In genomic region chr6:43282060-43282459, GRCh38 we compare ENCODE assay signal across 36 cellular contexts. TPM values are rescaled to one million over a fixed set of nuclear protein-coding genes. Genes with fewer than 3 reads are reported as not detected.
"Had no signal": no experiment of that assay in that cellular context is flagged by ENCODE, and none has a peak within 500 bp of the region (broad histone marks: within the 10 kb centered on the region; RNA-seq: fewer than 3 reads in every experiment).

No MANE protein-coding gene starts in this region.

- H3K27ac ChIP-seq: KMS-11, VCaP had no signal

- H3K4me2 ChIP-seq: KMS-11 had no signal

- H3K36me3 Mint-ChIP-seq: activated CD4-positive, alpha-beta memory T cell treated with anti-CD3 and anti-CD28 coated beads for 36 hours; activated naive CD4-positive, alpha-beta T cell treated with anti-CD3 and anti-CD28 coated beads, Interleukin-2, amount 50 U/mL, for 72 hours; brain had no signal

- DNase-seq: activated B cell treated with CpG ODN at 0.5 μM for 24 hours; activated CD4-positive, alpha-beta memory T cell treated with anti-CD3 and anti-CD28 coated beads for 36 hours; activated CD4-positive, alpha-beta T cell treated with anti-CD3 and anti-CD28 coated beads for 4 hours; activated CD4-positive, alpha-beta T cell treated with anti-CD3 and anti-CD28 coated beads, Interleukin-2, amount 50 U/mL, for 1 hour; activated CD4-positive, CD25-positive, alpha-beta regulatory T cell treated with anti-CD3 and anti-CD28 coated beads, Interleukin-2, amount 50 U/mL, for 72 hours; activated CD8-positive, alpha-beta memory T cell treated with anti-CD3 and anti-CD28 coated beads, Interleukin-2, amount 50 U/mL, for 4 hours; activated gamma-delta T cell treated with Interleukin-2 at 50 U/mL for 16 hours; activated naive CD4-positive, alpha-beta T cell treated with anti-CD3 and anti-CD28 coated beads for 36 hours; activated T-cell treated with anti-CD3 and anti-CD28 coated beads for 4 hours; activated T-cell treated with anti-CD3 and anti-CD28 coated beads, Interleukin-2, amount 50 U/mL, for 4 hours; anterior cingulate cortex; MM.1S; MV-4-11; NCI-H1092; NCI-H1436 treated with DMSO at 0.1 percent for 48 hours; NCI-H187; NCI-H2029 treated with DMSO at 0.1 percent for 48 hours; NCI-H2107; NCI-H2171; NCI-H510A; NCI-H526; NCI-H748 treated with DMSO at 0.1 percent for 48 hours; NK-92 treated with Interleukin-12 subunit alpha and Interleukin-12 subunit beta, amount 100 ng/mL, for 24 hours; Right ventricle myocardium superior; SW 1271; T-helper 1 cell; T-helper 2 cell; T-helper 9 cell had no signal

- H3K27me3 Mint-ChIP-seq: brain had no signal

- H3K9me3 Mint-ChIP-seq: activated B cell treated with CpG ODN at 0.5 μM for 24 hours; activated CD4-positive, alpha-beta memory T cell treated with anti-CD3 and anti-CD28 coated beads for 36 hours; activated naive CD4-positive, alpha-beta T cell treated with anti-CD3 and anti-CD28 coated beads for 36 hours; activated naive CD4-positive, alpha-beta T cell treated with anti-CD3 and anti-CD28 coated beads, Interleukin-2, amount 50 U/mL, for 72 hours; activated T-cell treated with anti-CD3 and anti-CD28 coated beads, Interleukin-2, amount 50 U/mL, for 4 hours; activated T-helper 1 cell treated with anti-CD3 and anti-CD28 coated beads, Interleukin-12 subunit alpha, Interleukin-12 subunit beta, Interleukin-2, Interleukin-4 antibody, amounts not matched to agents 30 ng/mL and 10 ng/mL and 1 ng/mL, durations not matched to agents 14 hours and 24 hours and 36 hours had no signal

- H3K9ac ChIP-seq: KMS-11 had no signal

- H3K4me3 Mint-ChIP-seq: activated B cell treated with CpG ODN at 0.5 μM for 24 hours; activated CD4-positive, alpha-beta memory T cell treated with anti-CD3 and anti-CD28 coated beads for 36 hours; activated naive CD4-positive, alpha-beta T cell treated with anti-CD3 and anti-CD28 coated beads for 36 hours; activated T-cell treated with anti-CD3 and anti-CD28 coated beads, Interleukin-2, amount 50 U/mL, for 4 hours; activated T-helper 1 cell treated with anti-CD3 and anti-CD28 coated beads, Interleukin-12 subunit alpha, Interleukin-12 subunit beta, Interleukin-2, Interleukin-4 antibody, amounts not matched to agents 30 ng/mL and 10 ng/mL and 1 ng/mL, durations not matched to agents 14 hours and 24 hours and 36 hours; brain had no signal

- ATAC-seq: activated naive CD4-positive, alpha-beta T cell treated with anti-CD3 and anti-CD28 coated beads, Interleukin-2, amount 50 U/mL, for 72 hours; activated T-cell treated with anti-CD3 and anti-CD28 coated beads, Interleukin-2, amount 50 U/mL, for 4 hours had no signal

- H3K27ac Mint-ChIP-seq: activated B cell treated with CpG ODN at 0.5 μM for 24 hours; activated CD4-positive, alpha-beta memory T cell treated with anti-CD3 and anti-CD28 coated beads for 36 hours; activated naive CD4-positive, alpha-beta T cell treated with anti-CD3 and anti-CD28 coated beads for 36 hours; activated T-helper 1 cell treated with anti-CD3 and anti-CD28 coated beads, Interleukin-12 subunit alpha, Interleukin-12 subunit beta, Interleukin-2, Interleukin-4 antibody, amounts not matched to agents 30 ng/mL and 10 ng/mL and 1 ng/mL, durations not matched to agents 14 hours and 24 hours and 36 hours had no signal

RNA-seq across cellular contexts. Expression of gene SLC22A7, which starts 16.0 kb away (rescaled TPM):
- total RNA-seq: activated B cell treated with CpG ODN at 0.5 μM for 24 hours; activated CD4-positive, alpha-beta memory T cell treated with anti-CD3 and anti-CD28 coated beads for 36 hours; activated naive CD4-positive, alpha-beta T cell treated with anti-CD3 and anti-CD28 coated beads for 36 hours; activated naive CD4-positive, alpha-beta T cell treated with anti-CD3 and anti-CD28 coated beads, Interleukin-2, amount 50 U/mL, for 72 hours; activated T-cell treated with anti-CD3 and anti-CD28 coated beads, Interleukin-2, amount 50 U/mL, for 4 hours; activated T-helper 1 cell treated with anti-CD3 and anti-CD28 coated beads, Interleukin-12 subunit alpha, Interleukin-12 subunit beta, Interleukin-2, Interleukin-4 antibody, amounts not matched to agents 30 ng/mL and 10 ng/mL and 1 ng/mL, durations not matched to agents 14 hours and 24 hours and 36 hours; bronchial epithelial cell; LHCN-M2; OCI-LY7; Right ventricle myocardium superior had no signal

RNA-seq across cellular contexts. Expression of gene CRIP3, which starts 26.6 kb away (rescaled TPM):
- total RNA-seq: activated T-helper 1 cell treated with anti-CD3 and anti-CD28 coated beads, Interleukin-12 subunit alpha, Interleukin-12 subunit beta, Interleukin-2, Interleukin-4 antibody, amounts not matched to agents 30 ng/mL and 10 ng/mL and 1 ng/mL, durations not matched to agents 14 hours and 24 hours and 36 hours; bronchial epithelial cell; LHCN-M2 had no signal

RNA-seq across cellular contexts. Expression of gene TTBK1, which starts 38.8 kb away (rescaled TPM):
- total RNA-seq: bronchial epithelial cell had no signal
